ENCODE assay signal across 9 cellular contexts in the genomic region with DNA sequence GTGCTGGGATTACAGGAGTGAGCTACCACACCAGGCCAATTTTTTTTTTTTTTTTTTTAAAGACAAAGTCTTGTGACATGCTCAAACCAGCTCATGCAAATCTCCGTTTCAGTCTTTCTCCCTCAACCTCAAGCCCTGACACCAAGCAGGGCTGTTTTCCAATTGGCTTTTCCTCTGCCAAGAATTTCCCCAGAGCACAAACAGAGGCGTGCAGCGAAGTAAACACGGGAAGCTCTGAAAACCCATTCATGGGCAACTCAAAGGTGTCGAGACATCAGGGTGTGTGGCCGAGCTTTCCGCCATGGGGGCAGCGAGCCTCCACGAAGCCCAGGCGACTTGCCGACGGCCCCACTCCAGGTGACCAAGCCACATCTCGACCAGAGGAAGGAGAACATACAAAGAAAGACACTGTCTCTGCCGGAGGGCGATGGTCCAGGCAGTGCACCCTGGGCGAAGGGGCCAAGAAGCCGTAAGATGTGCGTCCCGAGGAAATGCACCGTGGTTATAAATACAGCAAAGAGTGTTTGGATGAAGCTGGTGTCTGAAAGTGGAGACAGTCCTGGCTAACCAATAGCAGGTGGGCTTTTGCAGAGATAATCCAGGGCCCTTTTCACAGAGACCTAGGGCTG.
DNase-seq lines count a peak whose midpoint lies in the region; TF ChIP-seq lines count a peak whose summit lies in the region.
"Had no signal": no experiment of that assay in that cellular context is flagged by ENCODE, and none has a peak within 500 bp of the region (broad histone marks: within the 10 kb centered on the region; RNA-seq: fewer than 3 reads in every experiment).

No MANE protein-coding gene starts in this region.

- H3K4me3 ChIP-seq in esophagus squamous epithelium (peak overlapping the region in 1 of 4 donors; percentile 37), tibial artery (no peak overlapping the region), H7 (ENCODE audit: insufficient read depth, low read depth, low read length) (no peak overlapping the region)
- H3K4me3 ChIP-seq: SK-N-MC had no signal

- H3K9me3 ChIP-seq in esophagus squamous epithelium (no peaks in the 10 kb centered on the region), tibial artery (no peaks in the 10 kb centered on the region)

- H3K27me3 Mint-ChIP-seq in activated T-helper 1 cell treated with anti-CD3 and anti-CD28 coated beads, Interleukin-12 subunit alpha, Interleukin-12 subunit beta, Interleukin-2, Interleukin-4 antibody, amounts not matched to agents 30 ng/mL and 10 ng/mL and 1 ng/mL, durations not matched to agents 14 hours and 24 hours and 36 hours (ENCODE audit: insufficient read depth), result peaks cover 4% of the 10 kb centered on the region

- TF ChIP-seq CTCF in esophagus squamous epithelium (IDR thresholded peaks at IDR 0.05) (no peak), tibial artery (IDR thresholded peaks at IDR 0.05) (no peak)

- peak; percentile 53 for DNase-seq in NCI-H345 (lab: John Stamatoyannopoulos, UW)
- DNase-seq in esophagus squamous epithelium (lab: John Stamatoyannopoulos, UW), result no peak
- peak; percentile 81 for DNase-seq in mucosa of gallbladder (ENCODE audit: low spot score)
- DNase-seq in tibial artery, result peak; percentile 52 to 77
- DNase-seq in H7, result no peak
- no peak for DNase-seq in T-helper 2 cell
- no peak for DNase-seq in activated T-helper 1 cell treated with anti-CD3 and anti-CD28 coated beads, Interleukin-12 subunit alpha, Interleukin-12 subunit beta, Interleukin-2, Interleukin-4 antibody, amounts not matched to agents 30 ng/mL and 10 ng/mL and 1 ng/mL, durations not matched to agents 14 hours and 24 hours and 36 hours (ENCODE audit: low spot score)
- DNase-seq: NCI-H1417 treated with DMSO at 0.1 percent for 48 hours had no signal

- H3K9me3 Mint-ChIP-seq in activated T-helper 1 cell treated with anti-CD3 and anti-CD28 coated beads, Interleukin-12 subunit alpha, Interleukin-12 subunit beta, Interleukin-2, Interleukin-4 antibody, amounts not matched to agents 30 ng/mL and 10 ng/mL and 1 ng/mL, durations not matched to agents 14 hours and 24 hours and 36 hours, result no peaks in the 10 kb centered on the region

- H3K27me3 ChIP-seq in esophagus squamous epithelium (no peaks in the 10 kb centered on the region), tibial artery (no peaks in the 10 kb centered on the region), H7 (ENCODE audit: control insufficient read depth, insufficient read depth, low read length) (no peaks in the 10 kb centered on the region)

- H3K4me1 ChIP-seq in esophagus squamous epithelium, result peaks cover 0 to 27% (median 6%) of the 10 kb centered on the region in 3 donors
- H3K4me1 ChIP-seq in tibial artery, result peaks cover 0 to 42% (median 18%) of the 10 kb centered on the region in 4 donors

- no peak overlapping the region for H3K27ac Mint-ChIP-seq in activated T-helper 1 cell treated with anti-CD3 and anti-CD28 coated beads, Interleukin-12 subunit alpha, Interleukin-12 subunit beta, Interleukin-2, Interleukin-4 antibody, amounts not matched to agents 30 ng/mL and 10 ng/mL and 1 ng/mL, durations not matched to agents 14 hours and 24 hours and 36 hours

- no peaks in the 10 kb centered on the region for H3K4me1 Mint-ChIP-seq in activated T-helper 1 cell treated with anti-CD3 and anti-CD28 coated beads, Interleukin-12 subunit alpha, Interleukin-12 subunit beta, Interleukin-2, Interleukin-4 antibody, amounts not matched to agents 30 ng/mL and 10 ng/mL and 1 ng/mL, durations not matched to agents 14 hours and 24 hours and 36 hours (ENCODE audit: low read depth)

- no peaks in the 10 kb centered on the region for H3K36me3 Mint-ChIP-seq in activated T-helper 1 cell treated with anti-CD3 and anti-CD28 coated beads, Interleukin-12 subunit alpha, Interleukin-12 subunit beta, Interleukin-2, Interleukin-4 antibody, amounts not matched to agents 30 ng/mL and 10 ng/mL and 1 ng/mL, durations not matched to agents 14 hours and 24 hours and 36 hours (ENCODE audit: low read depth)

- H3K36me3 ChIP-seq in esophagus squamous epithelium (no peaks in the 10 kb centered on the region), tibial artery (no peaks in the 10 kb centered on the region), H7 (replicated peaks; ENCODE audit: control insufficient read depth, insufficient read depth, low read length) (no peaks in the 10 kb centered on the region)

- intact Hi-C loops in esophagus squamous epithelium (cut with DNase I), result no loop called here
- intact Hi-C loops in tibial artery (cut with DNase I; ENCODE audit: low total_unique reads), result no loop called here
- intact Hi-C loops in activated T-helper 1 cell treated with anti-CD3 and anti-CD28 coated beads, Interleukin-12 subunit alpha, Interleukin-12 subunit beta, Interleukin-2, Interleukin-4 antibody, amounts not matched to agents 30 ng/mL and 10 ng/mL and 1 ng/mL, durations not matched to agents 14 hours and 24 hours and 36 hours (cut with micrococcal nuclease), result no loop called here

- H3K27ac ChIP-seq in esophagus squamous epithelium, result peak overlapping the region; percentile 51 to 80 (median 66)
- peak overlapping the region; percentile 38 to 51 for H3K27ac ChIP-seq in tibial artery
- H3K27ac ChIP-seq: SK-N-MC had no signal

- no peak for TF ChIP-seq POLR2A in esophagus squamous epithelium (IDR thresholded peaks at IDR 0.05)

- 8 to 17% methylated on average over 6 to 11 of the region's 20 CpGs for WGBS in esophagus squamous epithelium, 2 donors

- no peak overlapping the region for H3K4me3 Mint-ChIP-seq in activated T-helper 1 cell treated with anti-CD3 and anti-CD28 coated beads, Interleukin-12 subunit alpha, Interleukin-12 subunit beta, Interleukin-2, Interleukin-4 antibody, amounts not matched to agents 30 ng/mL and 10 ng/mL and 1 ng/mL, durations not matched to agents 14 hours and 24 hours and 36 hours

Comparison
In these comparisons a context has a peak if more than half of its experiments do, and no peak if none do; other contexts are left out.
1. DNase-seq: peak in NCI-H345 (single experiment), mucosa of gallbladder (single experiment) and tibial artery (2 of 2); none in esophagus squamous epithelium (single experiment), H7 (single experiment), T-helper 2 cell (0 of 5) and activated T-helper 1 cell treated with anti-CD3 and anti-CD28 coated beads, Interleukin-12 subunit alpha, Interleukin-12 subunit beta, Interleukin-2, Interleukin-4 antibody, amounts not matched to agents 30 ng/mL and 10 ng/mL and 1 ng/mL, durations not matched to agents 14 hours and 24 hours and 36 hours (single experiment).